28 cellular contexts compared by ENCODE assay signal in the genomic region with DNA sequence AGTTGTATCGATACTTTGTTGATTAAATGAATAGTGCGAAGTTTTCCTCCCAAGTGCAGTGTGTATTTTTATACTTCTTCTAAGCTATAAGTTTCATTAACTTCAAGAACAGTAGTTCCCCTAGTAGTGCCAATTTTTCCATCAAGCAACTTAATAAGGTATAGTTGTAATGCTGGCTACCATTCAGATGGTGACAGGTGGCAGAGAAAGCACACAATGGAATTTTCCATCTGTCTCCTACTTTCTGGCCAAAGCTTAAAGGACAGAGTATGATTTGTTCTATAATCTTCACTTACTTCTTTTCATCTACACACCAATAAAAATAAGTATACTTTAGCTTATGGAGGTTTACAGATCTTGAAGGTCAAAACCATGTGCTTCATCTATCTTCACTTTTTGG.
"Had no signal": no experiment of that assay in that cellular context is flagged by ENCODE, and none has a peak within 500 bp of the region (broad histone marks: within the 10 kb centered on the region; RNA-seq: fewer than 3 reads in every experiment).

No MANE protein-coding gene starts in this region.

- H3K36me3 ChIP-seq: brain microvascular endothelial cell, cardiac muscle cell had no signal

- H3K27me3 ChIP-seq: brain microvascular endothelial cell, cardiac muscle cell had no signal

- H3K27ac ChIP-seq: brain microvascular endothelial cell, cardiac muscle cell, KMS-11, SK-N-MC had no signal

- H3K4me2 ChIP-seq: KMS-11 had no signal

- DNase-seq: activated B cell treated with CpG ODN at 0.5 μM for 24 hours; activated CD4-positive, alpha-beta T cell treated with anti-CD3 and anti-CD28 coated beads for 1 hour; activated CD4-positive, alpha-beta T cell treated with anti-CD3 and anti-CD28 coated beads, Interleukin-2, amount 10 ng/mL, durations not matched to agents 24 days and 14 days; activated CD4-positive, alpha-beta T cell treated with anti-CD3 and anti-CD28 coated beads, Interleukin-2, amount 50 U/mL, for 48 hours; activated CD8-positive, alpha-beta memory T cell treated with anti-CD3 and anti-CD28 coated beads for 24 hours; activated gamma-delta T cell; activated naive CD4-positive, alpha-beta T cell treated with anti-CD3 and anti-CD28 coated beads for 36 hours; activated naive CD8-positive, alpha-beta T cell treated with anti-CD3 and anti-CD28 coated beads for 36 hours; activated T-cell treated with anti-CD3 and anti-CD28 coated beads for 4 hours; activated T-cell treated with anti-CD3 and anti-CD28 coated beads, Interleukin-2, amount 50 U/mL, for 48 hours; brain microvascular endothelial cell; cortex of kidney; NCI-H1105; NCI-H1436; NCI-H187 treated with DMSO at 0.1 percent for 48 hours; NCI-H2081 treated with DMSO at 0.1 percent for 48 hours; NCI-H345; NCI-H526 treated with DMSO at 0.1 percent for 48 hours; RPMI8226; T-cell; T-helper 2 cell; T1000 had no signal

- H3K9ac ChIP-seq: KMS-11 had no signal

- H3K4me3 ChIP-seq: cardiac muscle cell, SK-N-MC had no signal

- ATAC-seq: activated T-helper 17 cell treated with anti-CD3 and anti-CD28 coated beads, Interleukin-2, amount 50 U/mL, for 72 hours; Panc1; Right ventricle myocardium inferior; T-cell had no signal
